In genomic region chr19:49403404-49404187, GRCh38 we compare ENCODE assay signal across 1 cellular context.
TF ChIP-seq lines count a peak whose summit lies in the region.

No MANE protein-coding gene starts in this region.

TF ChIP-seq in HEK293, 187 proteins besides CTCF, POLR2A, EP300 and RAD21 (continued from another document):
- no peak for TF ChIP-seq ZNF121 (tag by site-specific recombination; IDR thresholded peaks at IDR 0.05)
- TF ChIP-seq PRDM4 (tag by site-specific recombination; IDR thresholded peaks at IDR 0.05), result no peak
- TF ChIP-seq KLF10 (tag by site-specific recombination; IDR thresholded peaks at IDR 0.05), result no peak
- no peak for TF ChIP-seq ZBTB48 (tag by site-specific recombination; IDR thresholded peaks at IDR 0.05)
- peak; percentile 90 for TF ChIP-seq ZNF2 (tag by site-specific recombination; IDR thresholded peaks at IDR 0.05)
- TF ChIP-seq ZNF558 (tag by site-specific recombination; IDR thresholded peaks at IDR 0.05), result 0 out of 2 replicates have a peak, but pooled peaks have one; percentile 26
- TF ChIP-seq ZNF423 (tag by site-specific recombination; IDR thresholded peaks at IDR 0.05), result no peak
- no peak for TF ChIP-seq ZNF354C (tag by site-specific recombination; IDR thresholded peaks at IDR 0.05; ENCODE audit: borderline replicate concordance, low read depth)
- no peak for TF ChIP-seq ZNF391 (tag by site-specific recombination; IDR thresholded peaks at IDR 0.05; ENCODE audit: borderline replicate concordance, low read depth)
- TF ChIP-seq ZNF629 (tag by site-specific recombination; IDR thresholded peaks at IDR 0.05), result peak; percentile 51
- peak; percentile 73; the same call in 1 of the 2 replicates for TF ChIP-seq ZSCAN30 (tag by site-specific recombination; IDR thresholded peaks at IDR 0.05)
- no peak for TF ChIP-seq ZNF175 (tag by site-specific recombination; IDR thresholded peaks at IDR 0.05)
- TF ChIP-seq, protein P1, sequence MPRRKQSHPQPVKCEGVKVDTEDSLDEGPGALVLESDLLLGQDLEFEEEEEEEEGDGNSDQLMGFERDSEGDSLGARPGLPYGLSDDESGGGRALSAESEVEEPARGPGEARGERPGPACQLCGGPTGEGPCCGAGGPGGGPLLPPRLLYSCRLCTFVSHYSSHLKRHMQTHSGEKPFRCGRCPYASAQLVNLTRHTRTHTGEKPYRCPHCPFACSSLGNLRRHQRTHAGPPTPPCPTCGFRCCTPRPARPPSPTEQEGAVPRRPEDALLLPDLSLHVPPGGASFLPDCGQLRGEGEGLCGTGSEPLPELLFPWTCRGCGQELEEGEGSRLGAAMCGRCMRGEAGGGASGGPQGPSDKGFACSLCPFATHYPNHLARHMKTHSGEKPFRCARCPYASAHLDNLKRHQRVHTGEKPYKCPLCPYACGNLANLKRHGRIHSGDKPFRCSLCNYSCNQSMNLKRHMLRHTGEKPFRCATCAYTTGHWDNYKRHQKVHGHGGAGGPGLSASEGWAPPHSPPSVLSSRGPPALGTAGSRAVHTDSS (tag by site-specific recombination; IDR thresholded peaks at IDR 0.05), result no peak
- no peak for TF ChIP-seq ZNF416 (tag by site-specific recombination; IDR thresholded peaks at IDR 0.05)
- TF ChIP-seq ZNF549 (tag by site-specific recombination; IDR thresholded peaks at IDR 0.05), result no peak
- no peak for TF ChIP-seq ZFP3 (tag by site-specific recombination; IDR thresholded peaks at IDR 0.05; ENCODE audit: low read depth)
- 0 out of 2 replicates have a peak, but pooled peaks have one; percentile 27 for TF ChIP-seq ZNF10 (tag by site-specific recombination; IDR thresholded peaks at IDR 0.05)
- TF ChIP-seq ZNF624 (tag by site-specific recombination; IDR thresholded peaks at IDR 0.05), result no peak
- TF ChIP-seq ZNF514 (tag by site-specific recombination; IDR thresholded peaks at IDR 0.05), result no peak
- TF ChIP-seq ZNF362 (tag by site-specific recombination; IDR thresholded peaks at IDR 0.05), result no peak
- TF ChIP-seq ZBTB44 (tag by site-specific recombination; IDR thresholded peaks at IDR 0.05), result peak; percentile 62
- no peak for TF ChIP-seq ZBTB7A (tag by site-specific recombination; IDR thresholded peaks at IDR 0.05; ENCODE audit: low read depth)
- TF ChIP-seq ZNF214 (tag by site-specific recombination; IDR thresholded peaks at IDR 0.05; ENCODE audit: borderline replicate concordance), result no peak
- TF ChIP-seq ZNF621 (tag by site-specific recombination; IDR thresholded peaks at IDR 0.05), result no peak
- no peak for TF ChIP-seq ZNF138 (tag by site-specific recombination; IDR thresholded peaks at IDR 0.05; ENCODE audit: borderline replicate concordance)
- TF ChIP-seq ZNF140 (tag by site-specific recombination; IDR thresholded peaks at IDR 0.05), result no peak
- TF ChIP-seq TRIM28 (IDR thresholded peaks at IDR 0.05; ENCODE audit: borderline replicate concordance, low read length), result peak; percentile 97
- TF ChIP-seq ZNF747 (tag by site-specific recombination; IDR thresholded peaks at IDR 0.05), result no peak
- no peak for TF ChIP-seq ZNF302 (tag by site-specific recombination; IDR thresholded peaks at IDR 0.05; ENCODE audit: low read depth)
- no peak for TF ChIP-seq ZNF777 (tag by site-specific recombination; IDR thresholded peaks at IDR 0.05; ENCODE audit: borderline replicate concordance)
- TF ChIP-seq, protein P2, sequence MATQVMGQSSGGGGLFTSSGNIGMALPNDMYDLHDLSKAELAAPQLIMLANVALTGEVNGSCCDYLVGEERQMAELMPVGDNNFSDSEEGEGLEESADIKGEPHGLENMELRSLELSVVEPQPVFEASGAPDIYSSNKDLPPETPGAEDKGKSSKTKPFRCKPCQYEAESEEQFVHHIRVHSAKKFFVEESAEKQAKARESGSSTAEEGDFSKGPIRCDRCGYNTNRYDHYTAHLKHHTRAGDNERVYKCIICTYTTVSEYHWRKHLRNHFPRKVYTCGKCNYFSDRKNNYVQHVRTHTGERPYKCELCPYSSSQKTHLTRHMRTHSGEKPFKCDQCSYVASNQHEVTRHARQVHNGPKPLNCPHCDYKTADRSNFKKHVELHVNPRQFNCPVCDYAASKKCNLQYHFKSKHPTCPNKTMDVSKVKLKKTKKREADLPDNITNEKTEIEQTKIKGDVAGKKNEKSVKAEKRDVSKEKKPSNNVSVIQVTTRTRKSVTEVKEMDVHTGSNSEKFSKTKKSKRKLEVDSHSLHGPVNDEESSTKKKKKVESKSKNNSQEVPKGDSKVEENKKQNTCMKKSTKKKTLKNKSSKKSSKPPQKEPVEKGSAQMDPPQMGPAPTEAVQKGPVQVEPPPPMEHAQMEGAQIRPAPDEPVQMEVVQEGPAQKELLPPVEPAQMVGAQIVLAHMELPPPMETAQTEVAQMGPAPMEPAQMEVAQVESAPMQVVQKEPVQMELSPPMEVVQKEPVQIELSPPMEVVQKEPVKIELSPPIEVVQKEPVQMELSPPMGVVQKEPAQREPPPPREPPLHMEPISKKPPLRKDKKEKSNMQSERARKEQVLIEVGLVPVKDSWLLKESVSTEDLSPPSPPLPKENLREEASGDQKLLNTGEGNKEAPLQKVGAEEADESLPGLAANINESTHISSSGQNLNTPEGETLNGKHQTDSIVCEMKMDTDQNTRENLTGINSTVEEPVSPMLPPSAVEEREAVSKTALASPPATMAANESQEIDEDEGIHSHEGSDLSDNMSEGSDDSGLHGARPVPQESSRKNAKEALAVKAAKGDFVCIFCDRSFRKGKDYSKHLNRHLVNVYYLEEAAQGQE (tag by site-specific recombination; IDR thresholded peaks at IDR 0.05), result no peak
- TF ChIP-seq MYNN (tag by site-specific recombination; IDR thresholded peaks at IDR 0.05; ENCODE audit: borderline replicate concordance), result no peak
- no peak for TF ChIP-seq ZNF449 (tag by site-specific recombination; IDR thresholded peaks at IDR 0.05)
- TF ChIP-seq HOXA7 (CRISPR knock-in tag; IDR thresholded peaks at IDR 0.05; ENCODE audit: borderline replicate concordance), result no peak
- no peak for TF ChIP-seq ZSCAN23 (tag by site-specific recombination; IDR thresholded peaks at IDR 0.05)
- TF ChIP-seq ZNF701 (tag by site-specific recombination; IDR thresholded peaks at IDR 0.05), result no peak
- TF ChIP-seq ZNF488 (tag by site-specific recombination; IDR thresholded peaks at IDR 0.05), result no peak
- TF ChIP-seq ZBTB21 (tag by site-specific recombination; IDR thresholded peaks at IDR 0.05), result no peak
- no peak for TF ChIP-seq ZNF157 (tag by site-specific recombination; IDR thresholded peaks at IDR 0.05)
- no peak for TF ChIP-seq ZNF155 (tag by site-specific recombination; IDR thresholded peaks at IDR 0.05)
- TF ChIP-seq ZNF19 (tag by site-specific recombination; IDR thresholded peaks at IDR 0.05; ENCODE audit: low read depth), result no peak
